ENCODE assay signal across 1 cellular context in genomic region chr20:62937353-62938104, GRCh38.
A peak's percentile ranks its signal among the peaks of the same experiment; 100 is the strongest.
TF ChIP-seq lines count a peak whose summit lies in the region.

No MANE protein-coding gene starts in this region.

TF ChIP-seq in GM12878, 131 proteins besides CTCF, POLR2A, EP300 and RAD21 (continued from another document):
- TF ChIP-seq MEF2B (IDR thresholded peaks at IDR 0.05; ENCODE audit: partially characterized antibody, poor library complexity, severe bottlenecking) = no peak
- peak; percentile 98 for TF ChIP-seq YY1 (IDR thresholded peaks at IDR 0.05; ENCODE audit: low read depth, low read length)
- TF ChIP-seq ZNF207 (IDR thresholded peaks at IDR 0.05; ENCODE audit: borderline replicate concordance) = peak; percentile 91
- TF ChIP-seq ASH2L (IDR thresholded peaks at IDR 0.05; ENCODE audit: borderline replicate concordance, low read depth) = no peak
- TF ChIP-seq HCFC1 (IDR thresholded peaks at IDR 0.05; ENCODE audit: low read length) = peak; percentile 80
- TF ChIP-seq ZNF217 (IDR thresholded peaks at IDR 0.05) = no peak
- TF ChIP-seq NFXL1 (IDR thresholded peaks at IDR 0.05; ENCODE audit: borderline replicate concordance) = no peak
- TF ChIP-seq E4F1 (IDR thresholded peaks at IDR 0.05; ENCODE audit: borderline replicate concordance, partially characterized antibody) = peak; percentile 84
- TF ChIP-seq LARP7 (IDR thresholded peaks at IDR 0.05) = peak; percentile 76
- no peak for TF ChIP-seq NR2F1 (conservative IDR thresholded peaks at IDR 0.05)
- TF ChIP-seq BCLAF1 (IDR thresholded peaks at IDR 0.05) = no peak
- TF ChIP-seq POLR2AphosphoS5 (IDR thresholded peaks at IDR 0.05; ENCODE audit: low read length) = peak; percentile 82
- TF ChIP-seq BACH1 (IDR thresholded peaks at IDR 0.05; ENCODE audit: borderline replicate concordance) = no peak
- peak; percentile 51 to 59; a peak in 3 of 4 replicates for TF ChIP-seq IKZF2 (IDR thresholded peaks at IDR 0.05)
- TF ChIP-seq SRF (IDR thresholded peaks at IDR 0.05; ENCODE audit: low read depth in 2 of 2, low read length in 2 of 2) = no peak
- peak; percentile 57 for TF ChIP-seq RELA (IDR thresholded peaks at IDR 0.05; ENCODE audit: borderline replicate concordance, partially characterized antibody)
